8 cellular contexts compared by ENCODE assay signal in genomic region chr10:71748671-71749191, GRCh38.
DNase-seq lines count a peak whose midpoint lies in the region; ATAC-seq lines count a peak whose summit lies in the region.

No MANE protein-coding gene starts in this region.

- H3K4me1 ChIP-seq in adipocyte (ENCODE audit: control insufficient read depth, insufficient read depth, low read length): peaks cover 30% of the 10 kb centered on the region
- H3K4me1 ChIP-seq in mucosa of rectum (ENCODE audit: control insufficient read depth in 2 of 2, insufficient read depth in 2 of 2, low read length in 2 of 2): peaks cover 60 to 75% of the 10 kb centered on the region in 2 donors
- H3K4me1 ChIP-seq in stomach smooth muscle (ENCODE audit: control insufficient read depth, insufficient read depth, low read length): peaks cover 36% of the 10 kb centered on the region

- ATAC-seq in GM21737 (IDR thresholded peaks at IDR 0.05; ENCODE audit: unreplicated experiment): peak; percentile 54

- H3K9me3 ChIP-seq in adipocyte (ENCODE audit: control insufficient read depth, low read length): no peaks in the 10 kb centered on the region
- H3K9me3 ChIP-seq in mucosa of rectum (ENCODE audit: control insufficient read depth in 2 of 2, low read length in 2 of 2): no peaks in the 10 kb centered on the region
- no peaks in the 10 kb centered on the region for H3K9me3 ChIP-seq in stomach smooth muscle (ENCODE audit: control insufficient read depth in 2 of 2, low read length in 2 of 2)

- H3K4me3 ChIP-seq in adipocyte (ENCODE audit: low read length): no peak overlapping the region
- H3K4me3 ChIP-seq in mucosa of rectum (ENCODE audit: low read length in 2 of 2): no peak overlapping the region
- H3K4me3 ChIP-seq in stomach smooth muscle (ENCODE audit: low read length in 2 of 2): no peak overlapping the region

- peak overlapping the region; percentile 88 to 92 for H3K27ac ChIP-seq in mucosa of rectum (ENCODE audit: low read depth in 2 of 2, low read length in 2 of 2)
- peak overlapping the region; percentile 41 for H3K27ac ChIP-seq in stomach smooth muscle (ENCODE audit: low read length)

- H3K27me3 ChIP-seq in adipocyte (replicated peaks; ENCODE audit: control insufficient read depth, insufficient read depth, low read length): no peaks in the 10 kb centered on the region
- H3K27me3 ChIP-seq in mucosa of rectum (ENCODE audit: control insufficient read depth in 2 of 2, insufficient read depth in 2 of 2, low read length in 2 of 2): no peaks in the 10 kb centered on the region
- H3K27me3 ChIP-seq in stomach smooth muscle (ENCODE audit: control insufficient read depth in 1 of 2, insufficient read depth in 2 of 2, low read length in 2 of 2): no peaks in the 10 kb centered on the region

- H3K9ac ChIP-seq in adipocyte (ENCODE audit: low read length): peak overlapping the region; percentile 19
- H3K9ac ChIP-seq in mucosa of rectum (ENCODE audit: low read depth in 1 of 2, low read length in 2 of 2): peak overlapping the region; percentile 35 to 44
- H3K9ac ChIP-seq in stomach smooth muscle (ENCODE audit: low read length in 2 of 2): no peak overlapping the region

- DNase-seq in Ammon's horn (ENCODE audit: low spot score) (peak; percentile 83), SKM-1 treated with dmso at 0.1 percent for 144 hours (lab: John Stamatoyannopoulos, UW; ENCODE audit: unreplicated experiment) (peak; percentile 98), adipocyte (ENCODE audit: low read depth) (no peak), GOT3 (lab: John Stamatoyannopoulos, UW) (no peak), NCI-H345 treated with DMSO at 0.1 percent for 48 hours (lab: John Stamatoyannopoulos, UW; ENCODE audit: unreplicated experiment) (no peak)

- H3K36me3 ChIP-seq in adipocyte (ENCODE audit: control insufficient read depth, insufficient read depth, low read length, severe bottlenecking) (peaks cover 23% of the 10 kb centered on the region), mucosa of rectum (ENCODE audit: control insufficient read depth in 2 of 2, insufficient read depth in 2 of 2, low read length in 2 of 2) (peaks cover 14 to 27% of the 10 kb centered on the region in 2 donors), stomach smooth muscle (ENCODE audit: control insufficient read depth in 2 of 2, insufficient read depth in 2 of 2, low read length in 2 of 2) (peaks cover 17 to 26% of the 10 kb centered on the region in 2 donors)

Comparison
In these comparisons a context has a peak if more than half of its experiments do, and no peak if none do; other contexts are left out.
1. DNase-seq: peak in Ammon's horn (single experiment) and SKM-1 treated with dmso at 0.1 percent for 144 hours (single experiment); none in adipocyte (single experiment), GOT3 (single experiment) and NCI-H345 treated with DMSO at 0.1 percent for 48 hours (single experiment).
2. H3K9ac ChIP-seq: peak in adipocyte (single experiment) and mucosa of rectum (2 of 2); none in stomach smooth muscle (0 of 2).